In the genomic region with DNA sequence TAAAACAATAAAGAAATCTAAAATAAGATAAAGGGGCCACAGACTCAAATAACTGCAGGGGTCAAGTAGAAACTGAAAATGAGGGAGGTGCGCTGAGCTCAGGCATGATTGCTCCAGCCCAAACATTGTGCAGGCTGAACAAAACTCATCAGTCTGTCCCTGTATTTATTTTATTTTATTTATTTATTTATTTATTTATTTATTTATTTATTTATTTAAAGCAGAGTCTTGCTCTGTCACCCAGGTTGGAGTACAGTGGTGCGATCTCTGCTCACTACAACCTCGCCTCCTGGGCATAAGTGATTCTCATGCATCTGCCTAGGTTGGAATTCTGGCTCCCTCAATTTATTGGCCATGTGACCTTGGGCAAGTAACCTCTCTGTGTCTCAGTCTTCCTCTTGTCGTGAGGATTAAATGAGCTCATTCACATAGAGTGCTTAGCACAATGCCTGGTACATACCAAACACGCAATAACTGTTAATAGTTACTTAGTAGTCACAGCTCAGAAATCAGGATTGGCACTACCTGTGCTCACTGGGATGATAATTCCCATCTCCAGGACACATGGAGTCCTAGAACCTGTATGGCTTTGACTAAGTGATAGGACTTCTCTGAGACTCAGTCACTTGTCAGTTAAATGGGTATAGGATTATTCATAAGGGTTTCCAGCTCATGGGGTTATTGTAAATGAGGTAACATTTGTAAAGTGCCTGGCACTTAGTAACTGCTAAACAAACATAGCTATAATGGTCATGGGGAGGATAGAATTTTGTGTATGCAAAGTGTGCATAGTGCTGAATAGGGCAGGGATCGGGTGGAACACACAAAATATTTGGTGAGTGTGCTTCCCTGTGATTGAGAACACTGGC, we compare ENCODE assay signal across 10 cellular contexts. TPM values are rescaled to one million over a fixed set of nuclear protein-coding genes. Genes with fewer than 3 reads are reported as not detected.
DNase-seq lines count a peak whose midpoint lies in the region; ATAC-seq and TF ChIP-seq lines count a peak whose summit lies in the region.
"Had no signal": no experiment of that assay in that cellular context is flagged by ENCODE, and none has a peak within 500 bp of the region (broad histone marks: within the 10 kb centered on the region; RNA-seq: fewer than 3 reads in every experiment).

No MANE protein-coding gene starts in this region.

- TF ChIP-seq CTCF in Caco-2 (IDR thresholded peaks at IDR 0.05; ENCODE audit: insufficient read depth in 1 of 2, low read depth in 1 of 2, low read length in 1 of 2, severe bottlenecking in 1 of 2, unreplicated experiment in 1 of 2) (no peak), colonic mucosa (IDR thresholded peaks at IDR 0.05) (no peak), neural progenitor cell (IDR thresholded peaks at IDR 0.05) (no peak)

- H2AFZ ChIP-seq in neural progenitor cell (replicated peaks) = no peak overlapping the region

- H3K36me3 ChIP-seq in Caco-2 (ENCODE audit: control insufficient read depth, insufficient read depth, low read length) (no peaks in the 10 kb centered on the region), MG63 (no peaks in the 10 kb centered on the region; the same call in 1 of the 2 replicates), colonic mucosa (no peaks in the 10 kb centered on the region), neural progenitor cell (no peaks in the 10 kb centered on the region)

- no TSS peak for BruUV-seq in Caco-2 (replicated peaks; lab: Mats Ljungman, UMichigan)

- H3F3A ChIP-seq in neural progenitor cell (ENCODE audit: low read depth) = peaks cover 3% of the 10 kb centered on the region

- no peak for DNase-seq in Caco-2
- DNase-seq in MG63 = no peak
- no peak for DNase-seq in colonic mucosa
- DNase-seq in neural progenitor cell (ENCODE audit: low spot score) = no peak
- no peak for DNase-seq in SHP77 (lab: John Stamatoyannopoulos, UW)
- no peak for DNase-seq in A172 (ENCODE audit: low spot score)
- no peak for DNase-seq in NCI-H510A (lab: John Stamatoyannopoulos, UW)
- DNase-seq: effector CD4-positive, alpha-beta T cell; NCI-H1048 had no signal

- peak overlapping the region; percentile 94 for H3K4me2 ChIP-seq in neural progenitor cell

- no peak for ATAC-seq in HG02885 (IDR thresholded peaks at IDR 0.05; ENCODE audit: poor library complexity, unreplicated experiment)

- H3K4me3 ChIP-seq in Caco-2 (ENCODE audit: low read depth, low read length) = no peak overlapping the region; the same call in 1 of the 2 replicates
- H3K4me3 ChIP-seq in MG63 = peak overlapping the region; percentile 50; the same call in 1 of the 2 replicates
- H3K4me3 ChIP-seq in colonic mucosa = no peak overlapping the region
- H3K4me3 ChIP-seq in neural progenitor cell = no peak overlapping the region

- no peaks in the 10 kb centered on the region for H3K9me3 Mint-ChIP-seq in Caco-2 (ENCODE audit: unreplicated experiment)
- H3K9me3 Mint-ChIP-seq in neural progenitor cell = no peaks in the 10 kb centered on the region

- H3K9me3 ChIP-seq in Caco-2 = no peaks in the 10 kb centered on the region
- H3K9me3 ChIP-seq in MG63 = no peaks in the 10 kb centered on the region
- H3K9me3 ChIP-seq in colonic mucosa = no peaks in the 10 kb centered on the region
- H3K9me3 ChIP-seq in neural progenitor cell (ENCODE audit: low read depth) = no peaks in the 10 kb centered on the region

- H4K20me1 ChIP-seq in neural progenitor cell (ENCODE audit: low read depth) = no peaks in the 10 kb centered on the region

- H3K27ac ChIP-seq in colonic mucosa (peak overlapping the region; percentile 44), neural progenitor cell (no peak overlapping the region)

- H3K27me3 ChIP-seq in Caco-2 (replicated peaks; ENCODE audit: control insufficient read depth, insufficient read depth, low read length) (no peaks in the 10 kb centered on the region), MG63 (no peaks in the 10 kb centered on the region), colonic mucosa (peaks cover 28% of the 10 kb centered on the region), neural progenitor cell (peaks cover 88% of the 10 kb centered on the region)

- no peak overlapping the region for H3K9ac ChIP-seq in colonic mucosa (ENCODE audit: low read depth in 2 of 2, low read length in 2 of 2)
- no peak overlapping the region for H3K9ac ChIP-seq in neural progenitor cell

- H3K4me1 ChIP-seq in Caco-2 (peaks cover 10% of the 10 kb centered on the region), colonic mucosa (no peaks in the 10 kb centered on the region), neural progenitor cell (peaks cover 6% of the 10 kb centered on the region)

- H3K79me2 ChIP-seq in neural progenitor cell (ENCODE audit: low read depth) = no peaks in the 10 kb centered on the region

- H3K36me3 Mint-ChIP-seq in Caco-2 (ENCODE audit: insufficient read depth, unreplicated experiment) (no peaks in the 10 kb centered on the region), neural progenitor cell (no peaks in the 10 kb centered on the region)

- CTCF ChIA-PET in Caco-2 (lab: Charles Lee) = interaction anchor here (0.6 to 1.9 kb wide), 4 partner anchors 38 to 321 kb away, joined by 4 to 8 read pairs (median 4); partner anchors contain the start of gene DNPEP

- H3K4me1 Mint-ChIP-seq in Caco-2 (ENCODE audit: low read depth, unreplicated experiment) = no peaks in the 10 kb centered on the region
- H3K4me1 Mint-ChIP-seq in neural progenitor cell = peaks cover 39% of the 10 kb centered on the region

- POLR2A ChIA-PET in Caco-2 (lab: Charles Lee) = no interaction called here

- H3K4me3 Mint-ChIP-seq in Caco-2 (ENCODE audit: unreplicated experiment) = peak overlapping the region; percentile 86
- peak overlapping the region; percentile 87 for H3K4me3 Mint-ChIP-seq in neural progenitor cell

- H3K27ac Mint-ChIP-seq in Caco-2 (ENCODE audit: unreplicated experiment) = no peak overlapping the region
- no peak overlapping the region for H3K27ac Mint-ChIP-seq in neural progenitor cell

- H3K27me3 Mint-ChIP-seq in Caco-2 (ENCODE audit: insufficient read depth, unreplicated experiment) (no peaks in the 10 kb centered on the region), neural progenitor cell (ENCODE audit: insufficient read depth, low read depth) (peaks cover 7% of the 10 kb centered on the region)

- intact Hi-C loops in Caco-2 (cut with micrococcal nuclease; ENCODE audit: unreplicated experiment) = loop anchor here (5.0 kb wide), 1 partner anchor 53 kb away; the partner anchor contains the start of gene DNPEP
- intact Hi-C loops in colonic mucosa (cut with DNase I) = no loop called here

RNA-seq across cellular contexts. Expression of gene SPEG, which starts 6.0 kb away (rescaled TPM):
- total RNA-seq in Caco-2 (2022) (17.2 and 18.6 TPM in 2 replicates), colonic mucosa (10 to 100 TPM in 1 of 2 donors, 1 to 10 TPM in 1; 6.2 to 19.3 TPM), neural progenitor cell (ENCODE audit: low replicate concordance) (5.6 and 18.4 TPM in 2 replicates)
- 11.6 and 12.6 TPM in 2 replicates for total RNA-seq in MG63 (2014; rRNA removed; shearing (Covaris generic); ENCODE audit: low replicate concordance)
- 30.0 and 32.9 TPM in 2 replicates for total RNA-seq in A172 (2014; rRNA removed; shearing (Covaris generic))

RNA-seq across cellular contexts. Expression of gene DES, which starts 22.4 kb away (rescaled TPM):
- total RNA-seq in Caco-2 (2022) (0.86 TPM in 1 of 2 replicates, not detected in the other), colonic mucosa (100 to 1,000 TPM in 1 of 2 donors, 10 to 100 TPM in 1; 24.0 to 917 TPM), neural progenitor cell (ENCODE audit: low replicate concordance) (0.31 TPM in 1 of 2 replicates, not detected in the other)
- 3.8 and 22.6 TPM in 2 replicates for total RNA-seq in MG63 (2014; rRNA removed; shearing (Covaris generic); ENCODE audit: low replicate concordance)
- total RNA-seq in A172 (2014; rRNA removed; shearing (Covaris generic)) = 30.0 and 34.5 TPM in 2 replicates

RNA-seq across cellular contexts. Expression of gene DNPEP, which starts 52.9 kb away (rescaled TPM):
- total RNA-seq in Caco-2 (2022) = 102 and 103 TPM in 2 replicates
- 56.4 and 73.1 TPM in 2 replicates for total RNA-seq in MG63 (2014; rRNA removed; shearing (Covaris generic); ENCODE audit: low replicate concordance)
- total RNA-seq in colonic mucosa = 10 to 100 TPM; 96.1 to 96.7 TPM
- 36.6 and 120 TPM in 2 replicates for total RNA-seq in neural progenitor cell (ENCODE audit: low replicate concordance)
- 81.7 and 91.5 TPM in 2 replicates for total RNA-seq in A172 (2014; rRNA removed; shearing (Covaris generic))

RNA-seq across cellular contexts. Expression of gene GMPPA, which starts 58.1 kb away (rescaled TPM):
- total RNA-seq in Caco-2 (2022) (51.0 and 53.7 TPM in 2 replicates), colonic mucosa (10 to 100 TPM; 49.7 to 86.1 TPM), neural progenitor cell (ENCODE audit: low replicate concordance) (23.8 and 49.3 TPM in 2 replicates)
- 61.4 and 89.6 TPM in 2 replicates for total RNA-seq in MG63 (2014; rRNA removed; shearing (Covaris generic); ENCODE audit: low replicate concordance)
- total RNA-seq in A172 (2014; rRNA removed; shearing (Covaris generic)) = 52.5 and 54.7 TPM in 2 replicates
